ENCODE assay signal across 16 cellular contexts in the genomic region with DNA sequence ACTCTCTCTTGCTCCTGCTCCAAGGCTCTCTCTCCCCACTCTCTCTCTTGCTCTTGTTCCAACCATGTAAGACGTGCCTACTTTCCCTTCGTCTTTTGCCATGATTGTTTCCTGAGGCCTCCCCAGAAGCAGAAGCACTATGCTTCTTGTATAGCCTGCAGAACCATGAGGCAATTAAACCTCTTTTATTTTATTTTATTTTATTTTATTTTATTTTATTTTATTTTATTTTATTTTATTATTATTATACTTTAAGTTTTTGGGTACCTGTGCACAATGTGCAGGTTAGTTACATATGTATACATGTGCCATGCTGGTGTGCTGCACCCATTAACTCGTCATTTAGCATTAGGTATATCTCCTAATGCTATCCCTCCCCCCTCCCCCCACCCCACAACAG. TPM values are rescaled to one million over a fixed set of nuclear protein-coding genes. Genes with fewer than 3 reads are reported as not detected.
"Had no signal": no experiment of that assay in that cellular context is flagged by ENCODE, and none has a peak within 500 bp of the region (broad histone marks: within the 10 kb centered on the region; RNA-seq: fewer than 3 reads in every experiment).

No MANE protein-coding gene starts in this region.

RNA-seq across cellular contexts. Expression of gene GYPA, which starts 17.2 kb away (rescaled TPM):
- total RNA-seq: activated naive CD4-positive, alpha-beta T cell treated with anti-CD3 and anti-CD28 coated beads for 36 hours; activated naive CD4-positive, alpha-beta T cell treated with anti-CD3 and anti-CD28 coated beads, Interleukin-2, amount 50 U/mL, for 72 hours; activated naive CD8-positive, alpha-beta T cell treated with anti-CD3 and anti-CD28 coated beads for 36 hours; activated naive CD8-positive, alpha-beta T cell treated with anti-CD3 and anti-CD28 coated beads, Interleukin-2, amount 10 ng/mL, durations not matched to agents 7 days and 5 days; activated T-cell treated with anti-CD3 and anti-CD28 coated beads, Interleukin-2, amount 50 U/mL, for 4 hours; activated T-cell treated with anti-CD3 and anti-CD28 coated beads, Interleukin-2, amount 50 U/mL, for 72 hours; activated T-helper 1 cell treated with anti-CD3 and anti-CD28 coated beads, Interleukin-12 subunit alpha, Interleukin-12 subunit beta, Interleukin-2, Interleukin-4 antibody, amounts not matched to agents 30 ng/mL and 10 ng/mL and 1 ng/mL, durations not matched to agents 14 hours and 24 hours and 36 hours; activated T-helper 17 cell treated with anti-CD3 and anti-CD28 coated beads, Interleukin-2, amount 50 U/mL, for 72 hours; activated T-helper 2 cell treated with anti-CD3 and anti-CD28 coated beads, Interferon-gamma antibody, Interleukin-2, Interleukin-4, amounts not matched to agents 10 μg/mL and 5 μg/mL and 100 μg/mL, durations not matched to agents 14 hours and 24 hours and 36 hours; ascending aorta; astrocyte; body of pancreas; breast epithelium; bronchial epithelial cell; cardiac muscle cell; chondrocyte had no signal
